8 cellular contexts compared by ENCODE assay signal in genomic region chr18:58042826-58043362, GRCh38. TPM values are rescaled to one million over a fixed set of nuclear protein-coding genes. Genes with fewer than 3 reads are reported as not detected.
DNase-seq lines count a peak whose midpoint lies in the region; ATAC-seq and TF ChIP-seq lines count a peak whose summit lies in the region.

No MANE protein-coding gene starts in this region.

- peak overlapping the region; percentile 32; the same call in 1 of the 2 replicates for H3K9ac ChIP-seq in PC-3 (ENCODE audit: low read length)

- no peak overlapping the region for H3K27ac ChIP-seq in PC-3 (ENCODE audit: low read length)

- ATAC-seq in PC-3 (no peak), GM18520 (IDR thresholded peaks at IDR 0.05; ENCODE audit: unreplicated experiment) (no peak), HG02970 (IDR thresholded peaks at IDR 0.05; ENCODE audit: low FRiP score, unreplicated experiment) (no peak)

- H3K36me3 ChIP-seq in PC-3 (ENCODE audit: low read depth, low read length) = no peaks in the 10 kb centered on the region

- H3K9me2 ChIP-seq in PC-3 (replicated peaks; ENCODE audit: low read length) = no peaks in the 10 kb centered on the region

- no peaks in the 10 kb centered on the region for H3K9me3 Mint-ChIP-seq in progenitor cell of endocrine pancreas (ENCODE audit: low read depth)

- no peaks in the 10 kb centered on the region for H3F3A ChIP-seq in PC-3 (ENCODE audit: low read length, unreplicated experiment)

- H3K27ac Mint-ChIP-seq in progenitor cell of endocrine pancreas = peak overlapping the region; percentile 94

- intact Hi-C loops in PC-3 (cut with micrococcal nuclease) = loop anchor here (1.0 to 10.0 kb wide), 8 partner anchors 30 to 452 kb away; no protein-coding TSS in a partner anchor

- no peak for TF ChIP-seq CTCF in PC-3 (conservative IDR thresholded peaks at IDR 0.05; ENCODE audit: low read depth, low read length)
- no peak for TF ChIP-seq CTCF in epithelial cell of esophagus (IDR thresholded peaks at IDR 0.05; ENCODE audit: insufficient read depth, low read depth, low read length, missing control alignments)
- TF ChIP-seq CTCF in progenitor cell of endocrine pancreas (IDR thresholded peaks at IDR 0.05; ENCODE audit: unreplicated experiment) = no peak

- no peaks in the 10 kb centered on the region for H3K36me3 Mint-ChIP-seq in progenitor cell of endocrine pancreas (ENCODE audit: insufficient read depth)

- H4K20me1 ChIP-seq in PC-3 (ENCODE audit: low read length) = no peaks in the 10 kb centered on the region

- H3K4me3 Mint-ChIP-seq in progenitor cell of endocrine pancreas (ENCODE audit: low read depth) = peak overlapping the region; percentile 83

- DNase-seq in ELF-1 (ENCODE audit: low read depth, low spot score) (peak; percentile 36), PC-3 (peak; percentile 36), epithelial cell of esophagus (ENCODE audit: low read depth) (no peak), progenitor cell of endocrine pancreas (ENCODE audit: low spot score, unreplicated experiment) (no peak), inferior parietal cortex (ENCODE audit: extremely low spot score) (no peak), LoVo (ENCODE audit: low spot score) (no peak)

- no peaks in the 10 kb centered on the region for H3K27me3 ChIP-seq in PC-3 (ENCODE audit: low read length)

- peak overlapping the region; percentile 95 for H3K4me3 ChIP-seq in PC-3 (ENCODE audit: low read length)
- peak overlapping the region; percentile 51 for H3K4me3 ChIP-seq in epithelial cell of esophagus (ENCODE audit: low read length)

- peaks cover 17% of the 10 kb centered on the region for H3K4me1 ChIP-seq in PC-3 (ENCODE audit: insufficient read depth, low read length)

- peaks cover 35% of the 10 kb centered on the region for H3K79me2 ChIP-seq in PC-3 (ENCODE audit: low read length)

- POLR2A ChIA-PET in PC-3 (lab: Charles Lee; ENCODE audit: unreplicated experiment) = interaction anchor here (0.7 to 0.9 kb wide), 2 partner anchors 79 to 84 kb away, joined by 3 to 8 read pairs; no protein-coding TSS in a partner anchor

- H3K4me2 ChIP-seq in PC-3 (ENCODE audit: low read length) = peak overlapping the region; percentile 82

- H3K27me3 Mint-ChIP-seq in progenitor cell of endocrine pancreas = no peaks in the 10 kb centered on the region

- peak overlapping the region; percentile 84 for H2AFZ ChIP-seq in PC-3 (ENCODE audit: low read length)

- no peaks in the 10 kb centered on the region for H3K9me3 ChIP-seq in PC-3 (ENCODE audit: low read length)

- CTCF ChIA-PET in PC-3 (lab: Charles Lee) = interaction anchor here (0.5 to 1.7 kb wide), 8 partner anchors 26 to 826 kb away, joined by 3 to 21 read pairs (median 4); no protein-coding TSS in a partner anchor

- H3K4me1 Mint-ChIP-seq in progenitor cell of endocrine pancreas (ENCODE audit: low read depth) = peaks cover 35% of the 10 kb centered on the region

- BruUV-seq in PC-3 (replicated peaks; lab: Mats Ljungman, UMichigan) = no TSS peak

RNA-seq across cellular contexts. Expression of gene NEDD4L, which starts 1.1 kb away (rescaled TPM):
- total RNA-seq in PC-3 (2014; rRNA removed) (100 and 105 TPM in 2 replicates), progenitor cell of endocrine pancreas (152 and 162 TPM in 2 replicates)

Comparison
In these comparisons a context has a peak if more than half of its experiments do, and no peak if none do; other contexts are left out.
1. DNase-seq: peak in ELF-1 (single experiment) and PC-3 (single experiment); none in epithelial cell of esophagus (single experiment), progenitor cell of endocrine pancreas (single experiment), inferior parietal cortex (single experiment) and LoVo (single experiment).